Comparison of ENCODE assay signal across 8 cellular contexts in the genomic region with DNA sequence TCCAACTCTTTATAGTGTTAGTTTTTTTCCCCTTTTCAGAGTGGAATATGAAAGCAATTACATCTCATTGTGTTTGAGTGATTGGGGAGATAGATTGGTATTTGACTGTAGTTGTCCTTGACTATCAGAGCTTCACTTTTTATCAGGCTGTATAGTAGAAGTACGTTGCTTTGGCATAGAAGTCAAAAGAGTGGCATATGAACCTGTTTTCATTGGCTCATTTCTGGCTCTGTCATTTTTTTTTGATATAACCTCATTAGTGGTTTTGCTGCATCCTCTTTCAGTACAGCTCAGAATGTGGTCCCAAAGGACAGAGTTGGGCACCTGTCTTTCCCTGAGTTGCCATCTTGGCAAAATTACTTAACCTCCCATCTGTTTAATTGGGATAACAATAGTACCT. TPM values are rescaled to one million over a fixed set of nuclear protein-coding genes. Genes with fewer than 3 reads are reported as not detected.
DNase-seq lines count a peak whose midpoint lies in the region; ATAC-seq and TF ChIP-seq lines count a peak whose summit lies in the region.

No MANE protein-coding gene starts in this region.

- no peak for ATAC-seq in activated T-cell treated with anti-CD3 and anti-CD28 coated beads, Interleukin-2, amount 50 U/mL, for 72 hours (replicated peaks in 1 of 2)
- ATAC-seq in HG03103 (IDR thresholded peaks at IDR 0.05; ENCODE audit: low read depth, unreplicated experiment) (peak; percentile 20), HG02870 (IDR thresholded peaks at IDR 0.05; ENCODE audit: unreplicated experiment) (no peak)

- H3K27me3 Mint-ChIP-seq in activated T-cell treated with anti-CD3 and anti-CD28 coated beads, Interleukin-2, amount 50 U/mL, for 72 hours (ENCODE audit: low read depth), result no peaks in the 10 kb centered on the region
- H3K27me3 Mint-ChIP-seq in glutamatergic neuron (ENCODE audit: unreplicated experiment), result no peaks in the 10 kb centered on the region

- TF ChIP-seq CTCF in glutamatergic neuron (IDR thresholded peaks at IDR 0.05; ENCODE audit: partially characterized antibody, unreplicated experiment), result no peak

- no peaks in the 10 kb centered on the region for H3K9me3 Mint-ChIP-seq in activated T-cell treated with anti-CD3 and anti-CD28 coated beads, Interleukin-2, amount 50 U/mL, for 72 hours
- H3K9me3 Mint-ChIP-seq in glutamatergic neuron (ENCODE audit: unreplicated experiment), result peaks cover 8% of the 10 kb centered on the region

- H3K36me3 Mint-ChIP-seq in activated T-cell treated with anti-CD3 and anti-CD28 coated beads, Interleukin-2, amount 50 U/mL, for 72 hours (ENCODE audit: insufficient read depth in 2 of 2), result peaks cover 4 to 5% of the 10 kb centered on the region in 2 donors
- no peaks in the 10 kb centered on the region for H3K36me3 Mint-ChIP-seq in glutamatergic neuron (ENCODE audit: unreplicated experiment)

- peak overlapping the region; percentile 98 for H3K27ac Mint-ChIP-seq in activated T-cell treated with anti-CD3 and anti-CD28 coated beads, Interleukin-2, amount 50 U/mL, for 72 hours
- peak overlapping the region; percentile 56 for H3K27ac Mint-ChIP-seq in glutamatergic neuron (ENCODE audit: unreplicated experiment)

- no peak for DNase-seq in activated T-cell treated with anti-CD3 and anti-CD28 coated beads, Interleukin-2, amount 50 U/mL, for 72 hours
- no peak for DNase-seq in activated T-cell treated with anti-CD3 and anti-CD28 coated beads for 4 hours
- peak; percentile 5 for DNase-seq in SW480 (ENCODE audit: low spot score)
- no peak for DNase-seq in glutamatergic neuron
- DNase-seq in nucleus accumbens (lab: John Stamatoyannopoulos, UW), result no peak
- no peak for DNase-seq in NCI-H2227 treated with DMSO at 0.1 percent for 48 hours (lab: John Stamatoyannopoulos, UW)

- H3K4me1 Mint-ChIP-seq in activated T-cell treated with anti-CD3 and anti-CD28 coated beads, Interleukin-2, amount 50 U/mL, for 72 hours (ENCODE audit: low read depth), result peaks cover 24% of the 10 kb centered on the region
- H3K4me1 Mint-ChIP-seq in glutamatergic neuron (ENCODE audit: low read depth, unreplicated experiment), result peaks cover 7% of the 10 kb centered on the region

- H3K4me3 Mint-ChIP-seq in activated T-cell treated with anti-CD3 and anti-CD28 coated beads, Interleukin-2, amount 50 U/mL, for 72 hours, result peak overlapping the region; percentile 82 to 100
- H3K4me3 Mint-ChIP-seq in glutamatergic neuron (ENCODE audit: unreplicated experiment), result peak overlapping the region; percentile 87

RNA-seq across cellular contexts. Expression of a gene that starts 1.4 kb away (rescaled TPM):
- total RNA-seq in activated T-cell treated with anti-CD3 and anti-CD28 coated beads, Interleukin-2, amount 50 U/mL, for 72 hours, result 10 to 100 TPM; 37.1 to 42.7 TPM
- total RNA-seq in glutamatergic neuron (ENCODE audit: unreplicated experiment), result 30.8 TPM

RNA-seq across cellular contexts. Expression of a gene that starts 22.3 kb away (rescaled TPM):
- total RNA-seq in activated T-cell treated with anti-CD3 and anti-CD28 coated beads, Interleukin-2, amount 50 U/mL, for 72 hours, result not detected
- not detected for total RNA-seq in glutamatergic neuron (ENCODE audit: unreplicated experiment)
